9 cellular contexts compared by ENCODE assay signal in the genomic region with DNA sequence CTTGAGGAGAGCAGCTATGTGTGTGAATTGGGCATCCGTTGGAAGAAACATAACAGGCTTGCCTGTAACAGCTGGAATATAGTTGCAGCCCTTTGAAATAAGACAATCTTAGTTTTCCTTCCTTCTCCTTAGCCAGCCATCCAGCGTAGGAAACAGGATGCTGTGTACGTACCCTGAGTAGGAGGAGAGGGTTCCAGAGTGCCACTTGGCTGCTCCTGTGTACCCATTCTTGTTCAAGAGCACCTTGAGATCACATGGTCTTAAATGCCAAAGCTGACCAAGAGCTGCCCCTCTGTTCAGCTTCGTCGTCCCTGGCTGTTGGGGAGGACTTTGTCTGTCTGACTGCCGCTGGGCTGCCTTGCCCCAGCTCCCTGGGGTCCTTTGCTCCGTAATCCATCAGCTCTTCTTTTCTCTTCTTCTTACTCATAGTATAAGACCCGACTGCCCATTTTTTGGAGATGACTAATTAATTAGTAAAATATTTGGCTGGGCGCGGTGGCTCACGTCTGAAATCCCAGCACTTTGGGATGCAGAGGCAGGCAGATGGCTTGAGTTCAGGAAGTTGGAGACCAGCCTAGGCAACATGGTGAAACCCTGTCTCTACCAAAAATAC. TPM values are rescaled to one million over a fixed set of nuclear protein-coding genes. Genes with fewer than 3 reads are reported as not detected.
DNase-seq lines count a peak whose midpoint lies in the region; ATAC-seq and TF ChIP-seq lines count a peak whose summit lies in the region.
"Had no signal": no experiment of that assay in that cellular context is flagged by ENCODE, and none has a peak within 500 bp of the region (broad histone marks: within the 10 kb centered on the region; RNA-seq: fewer than 3 reads in every experiment).

No MANE protein-coding gene starts in this region.

- H3K79me1 ChIP-seq in IMR-90 (ENCODE audit: low read depth in 1 of 2, low read length in 2 of 2) = peaks cover 32 to 87% of the 10 kb centered on the region in 2 experiments

- DNase-seq in CD14-positive monocyte (ENCODE audit: low spot score) (peak; percentile 24), IMR-90 (peak; percentile 75), ecto neural progenitor cell (ENCODE audit: low spot score) (peak; percentile 31), osteoblast (ENCODE audit: insufficient read length, low spot score, missing footprints) (no peak), medulla oblongata (ENCODE audit: extremely low spot score) (no peak), Caco-2 (no peak)
- DNase-seq: T-helper 9 cell had no signal

- H3K27ac ChIP-seq in IMR-90 (ENCODE audit: insufficient read depth, low read length) (peak overlapping the region; percentile 78), osteoblast (ENCODE audit: low read depth, low read length) (peak overlapping the region; percentile 91)

- H2AK9ac ChIP-seq in IMR-90 (replicated peaks; ENCODE audit: low read depth, low read length, poor library complexity) = peak overlapping the region; percentile 78

- H3K27ac Mint-ChIP-seq in CD14-positive monocyte (peak overlapping the region in 5 of 7 donors; percentile 68 to 96 (median 93)), Caco-2 (ENCODE audit: unreplicated experiment) (no peak overlapping the region)

- H3K4ac ChIP-seq in IMR-90 (ENCODE audit: low read depth, low read length) = peak overlapping the region; percentile 94

- peak overlapping the region; percentile 52; the same call in 2 of the 3 replicates for H2BK15ac ChIP-seq in IMR-90 (ENCODE audit: low read depth, low read length)

- intact Hi-C loops in CD14-positive monocyte (cut with micrococcal nuclease) = no loop called here
- intact Hi-C loops in IMR-90 (cut with micrococcal nuclease) = no loop called here
- intact Hi-C loops in Caco-2 (cut with micrococcal nuclease; ENCODE audit: unreplicated experiment) = no loop called here

- H3K18ac ChIP-seq in IMR-90 (ENCODE audit: low read depth, low read length) = peak overlapping the region; percentile 34; the same call in 1 of the 2 replicates

- H2AFZ ChIP-seq in IMR-90 (replicated peaks; ENCODE audit: low read length, poor library complexity) = peak overlapping the region; percentile 44
- H2AFZ ChIP-seq in osteoblast (ENCODE audit: low read length) = peak overlapping the region; percentile 48

- H4K20me1 ChIP-seq in IMR-90 (ENCODE audit: insufficient read depth, low read length) (peaks cover 50% of the 10 kb centered on the region), osteoblast (ENCODE audit: insufficient read depth, low read length) (peaks cover 11% of the 10 kb centered on the region)

- H3K27me3 Mint-ChIP-seq in CD14-positive monocyte (ENCODE audit: low read depth in 3 of 3) (peaks cover 0 to 4% (median 1%) of the 10 kb centered on the region in 3 donors), Caco-2 (ENCODE audit: insufficient read depth, unreplicated experiment) (no peaks in the 10 kb centered on the region)

- no peak for TF ChIP-seq CTCF in CD14-positive monocyte (IDR thresholded peaks at IDR 0.05)
- no peak for TF ChIP-seq CTCF in IMR-90 (conservative IDR thresholded peaks at IDR 0.05; ENCODE audit: low read depth, low read length)
- TF ChIP-seq CTCF in osteoblast (IDR thresholded peaks at IDR 0.05; ENCODE audit: extremely low read depth, low read depth, low read length) = no peak
- no peak for TF ChIP-seq CTCF in Caco-2 (IDR thresholded peaks at IDR 0.05; ENCODE audit: insufficient read depth in 1 of 2, low read depth in 1 of 2, low read length in 1 of 2, severe bottlenecking in 1 of 2, unreplicated experiment in 1 of 2)

- peak overlapping the region; percentile 31 for H4K5ac ChIP-seq in IMR-90 (ENCODE audit: low read depth, low read length)

- H3K9me3 Mint-ChIP-seq in CD14-positive monocyte = peaks cover 0 to 2% (median 0%) of the 10 kb centered on the region in 7 donors
- H3K9me3 Mint-ChIP-seq in Caco-2 (ENCODE audit: unreplicated experiment) = no peaks in the 10 kb centered on the region

- peak overlapping the region; percentile 90 for H3K14ac ChIP-seq in IMR-90 (replicated peaks; ENCODE audit: low read depth, low read length)

- dilution Hi-C loops in IMR-90 (cut with HindIII; ENCODE audit: low sequenced_read_pairs, unreplicated experiment) = no loop called here

- peak overlapping the region; percentile 98 for H2AK5ac ChIP-seq in IMR-90 (ENCODE audit: low read depth, low read length)

- H4K91ac ChIP-seq in IMR-90 (ENCODE audit: insufficient read depth, low read depth, low read length) = peak overlapping the region; percentile 97

- peaks cover 42% of the 10 kb centered on the region for H3K9me1 ChIP-seq in IMR-90 (ENCODE audit: insufficient read depth, low read length)

- peaks cover 97% of the 10 kb centered on the region for H3K79me2 ChIP-seq in osteoblast (ENCODE audit: insufficient read depth, low read length)

- TF ChIP-seq RAD21 in IMR-90 (IDR thresholded peaks at IDR 0.05; ENCODE audit: low read length) = no peak

- no CpG with 5 or more reads among the region's 11 CpGs for WGBS in IMR-90 (ENCODE audit: extremely low coverage in 2 of 2, insufficient read length in 1 of 2), 2 experiments

- no peak for TF ChIP-seq POLR2A in IMR-90 (IDR thresholded peaks at IDR 0.05; ENCODE audit: low read depth, low read length)

- peak overlapping the region; percentile 31 for H2BK5ac ChIP-seq in IMR-90 (ENCODE audit: low read depth, low read length, poor library complexity, severe bottlenecking)

- H3K23ac ChIP-seq in IMR-90 (ENCODE audit: low read depth, low read length) = peak overlapping the region; percentile 93

- H3K36me3 Mint-ChIP-seq in CD14-positive monocyte = peaks cover 16 to 39% of the 10 kb centered on the region in 2 donors
- peaks cover 13% of the 10 kb centered on the region for H3K36me3 Mint-ChIP-seq in Caco-2 (ENCODE audit: insufficient read depth, unreplicated experiment)

- peak overlapping the region; percentile 92 for H2BK120ac ChIP-seq in IMR-90 (ENCODE audit: low read depth, low read length)

- H3K36me3 ChIP-seq in IMR-90 (ENCODE audit: control insufficient read depth, insufficient read depth, low read length) (no peaks in the 10 kb centered on the region), osteoblast (ENCODE audit: insufficient read depth, low read length) (peaks cover 5% of the 10 kb centered on the region), Caco-2 (ENCODE audit: control insufficient read depth, insufficient read depth, low read length) (no peaks in the 10 kb centered on the region)

- H3K27me3 ChIP-seq in IMR-90 (ENCODE audit: control insufficient read depth, insufficient read depth, low read length) (no peaks in the 10 kb centered on the region), osteoblast (ENCODE audit: insufficient read depth, low read length) (no peaks in the 10 kb centered on the region), Caco-2 (replicated peaks; ENCODE audit: control insufficient read depth, insufficient read depth, low read length) (no peaks in the 10 kb centered on the region)

- H3K9me3 ChIP-seq in IMR-90 (ENCODE audit: control insufficient read depth, insufficient read depth, low read length) (no peaks in the 10 kb centered on the region), osteoblast (ENCODE audit: low read depth, low read length) (no peaks in the 10 kb centered on the region), Caco-2 (no peaks in the 10 kb centered on the region)

- H3K4me1 Mint-ChIP-seq in CD14-positive monocyte (peaks cover 64% of the 10 kb centered on the region), Caco-2 (ENCODE audit: low read depth, unreplicated experiment) (peaks cover 26% of the 10 kb centered on the region)

- no TSS peak for BruUV-seq in IMR-90 (replicated peaks; lab: Mats Ljungman, UMichigan)
- BruUV-seq in Caco-2 (replicated peaks; lab: Mats Ljungman, UMichigan) = no TSS peak

- H3K4me1 ChIP-seq in IMR-90 (ENCODE audit: control insufficient read depth, insufficient read depth, low read length) = peaks cover 19% of the 10 kb centered on the region
- H3K4me1 ChIP-seq in osteoblast (ENCODE audit: insufficient read depth, low read length) = peaks cover 41% of the 10 kb centered on the region
- H3K4me1 ChIP-seq in Caco-2 = peaks cover 23% of the 10 kb centered on the region

- peak overlapping the region; percentile 22 for H3K9ac ChIP-seq in IMR-90 (ENCODE audit: low read depth, low read length)

- H3K4me3 Mint-ChIP-seq in CD14-positive monocyte = no peak overlapping the region
- no peak overlapping the region for H3K4me3 Mint-ChIP-seq in Caco-2 (ENCODE audit: unreplicated experiment)

- H3K4me2 ChIP-seq in IMR-90 (ENCODE audit: low read depth, low read length) (peak overlapping the region; percentile 73), osteoblast (ENCODE audit: insufficient read depth, low read length) (peak overlapping the region; percentile 81)

- H3K4me3 ChIP-seq in IMR-90 (ENCODE audit: insufficient read depth, low read depth, low read length) (no peak overlapping the region), osteoblast (ENCODE audit: insufficient read depth, low read length) (peak overlapping the region; percentile 48), Caco-2 (ENCODE audit: low read depth, low read length) (no peak overlapping the region)

- peak overlapping the region; percentile 55 to 92 for H4K8ac ChIP-seq in IMR-90 (ENCODE audit: low read depth in 2 of 2, low read length in 2 of 2)

- H2BK20ac ChIP-seq in IMR-90 (ENCODE audit: low read depth, low read length) = peak overlapping the region; percentile 91

- POLR2A ChIA-PET in IMR-90 (lab: Charles Lee; ENCODE audit: unreplicated experiment) (interaction anchor here (0.6 to 0.9 kb wide), 2 partner anchors 10 to 17 kb away, joined by 3 to 5 read pairs; no protein-coding TSS in a partner anchor), Caco-2 (lab: Charles Lee) (no interaction called here)

- ATAC-seq in IMR-90 (ENCODE audit: low read depth) (peak; percentile 63), GM21786 (IDR thresholded peaks at IDR 0.05; ENCODE audit: unreplicated experiment) (no peak), GM19452 (IDR thresholded peaks at IDR 0.05; ENCODE audit: unreplicated experiment) (no peak)

- in situ Hi-C loops in IMR-90 (cut with MboI; ENCODE audit: low sequenced_read_pairs) = no loop called here

- H3K56ac ChIP-seq in IMR-90 (ENCODE audit: extremely low read depth, insufficient read depth, low read length) = peak overlapping the region; percentile 85

- CTCF ChIA-PET in IMR-90 (lab: Yijun Ruan, JAX) = no interaction called here
- CTCF ChIA-PET in Caco-2 (lab: Charles Lee) = no interaction called here

TF ChIP-seq in IMR-90, 13 proteins besides CTCF, POLR2A, EP300 and RAD21 (continues in another document):
- TF ChIP-seq FOS (IDR thresholded peaks at IDR 0.05; ENCODE audit: low read depth, low read length) (no peak), RCOR1 (IDR thresholded peaks at IDR 0.05; ENCODE audit: insufficient replicate concordance, low read length) (no peak)

RNA-seq across cellular contexts. Expression of gene RREB1, which starts 49.0 kb away (rescaled TPM):
- polyA plus RNA-seq in CD14-positive monocyte = 1 to 10 TPM; 2.1 to 5.6 TPM
- 8.4 and 8.6 TPM in 2 replicates for total RNA-seq in IMR-90 (2012; rRNA removed)
- polyA plus RNA-seq in IMR-90 (2012; rRNA removed) = 4.7 and 14.5 TPM in 2 replicates
- polyA plus RNA-seq in IMR-90 (2012; cell fraction: cytosol; rRNA removed) = 2.1 and 2.4 TPM in 2 replicates
- 13.2 and 13.5 TPM in 2 replicates for polyA plus RNA-seq in IMR-90 (2012; cell fraction: nucleus; rRNA removed; ENCODE audit: low replicate concordance)
- 25.9 and 29.3 TPM in 2 replicates for total RNA-seq in osteoblast
- total RNA-seq in Caco-2 (2022) = 48.6 and 51.1 TPM in 2 replicates

Comparison
In these comparisons a context has a peak if more than half of its experiments do, and no peak if none do; other contexts are left out.
1. DNase-seq: peak in CD14-positive monocyte (single experiment), IMR-90 (single experiment) and ecto neural progenitor cell (single experiment); none in osteoblast (single experiment), medulla oblongata (single experiment) and Caco-2 (0 of 2).